ENCODE assay signal across 1 cellular context in the genomic region with DNA sequence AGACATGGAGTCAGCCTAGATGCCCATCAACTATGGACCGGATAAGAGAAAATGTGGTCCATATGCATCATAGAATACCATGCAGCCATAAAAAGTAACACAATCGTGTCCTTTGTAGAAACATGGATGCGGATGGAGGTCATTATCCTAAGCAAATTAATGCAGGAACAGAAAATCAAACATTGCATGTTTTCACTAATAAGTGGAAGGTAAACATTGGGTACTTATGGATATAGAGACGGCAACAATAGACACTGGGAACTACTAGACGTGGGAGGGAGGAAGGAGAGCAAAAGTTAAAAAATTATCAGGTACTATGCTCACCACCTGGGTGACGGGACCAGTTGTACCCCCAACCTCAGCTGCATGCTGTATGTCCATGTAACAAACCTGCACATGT.
A peak's percentile ranks its signal among the peaks of the same experiment; 100 is the strongest.
TF ChIP-seq lines count a peak whose summit lies in the region.

No MANE protein-coding gene starts in this region.

TF ChIP-seq in K562, 482 proteins besides CTCF, POLR2A, EP300 and RAD21 (continued from another document):
- TF ChIP-seq DNMT1 (IDR thresholded peaks at IDR 0.05), result no peak
- TF ChIP-seq HMG20B (CRISPR knock-in tag; IDR thresholded peaks at IDR 0.05), result no peak
- TF ChIP-seq CREB5 (CRISPR knock-in tag; IDR thresholded peaks at IDR 0.05), result no peak
- no peak for TF ChIP-seq CC2D1A (IDR thresholded peaks at IDR 0.05)
- no peak for TF ChIP-seq ZNF79 (CRISPR knock-in tag; IDR thresholded peaks at IDR 0.05; ENCODE audit: low read depth)
- TF ChIP-seq, protein P1, sequence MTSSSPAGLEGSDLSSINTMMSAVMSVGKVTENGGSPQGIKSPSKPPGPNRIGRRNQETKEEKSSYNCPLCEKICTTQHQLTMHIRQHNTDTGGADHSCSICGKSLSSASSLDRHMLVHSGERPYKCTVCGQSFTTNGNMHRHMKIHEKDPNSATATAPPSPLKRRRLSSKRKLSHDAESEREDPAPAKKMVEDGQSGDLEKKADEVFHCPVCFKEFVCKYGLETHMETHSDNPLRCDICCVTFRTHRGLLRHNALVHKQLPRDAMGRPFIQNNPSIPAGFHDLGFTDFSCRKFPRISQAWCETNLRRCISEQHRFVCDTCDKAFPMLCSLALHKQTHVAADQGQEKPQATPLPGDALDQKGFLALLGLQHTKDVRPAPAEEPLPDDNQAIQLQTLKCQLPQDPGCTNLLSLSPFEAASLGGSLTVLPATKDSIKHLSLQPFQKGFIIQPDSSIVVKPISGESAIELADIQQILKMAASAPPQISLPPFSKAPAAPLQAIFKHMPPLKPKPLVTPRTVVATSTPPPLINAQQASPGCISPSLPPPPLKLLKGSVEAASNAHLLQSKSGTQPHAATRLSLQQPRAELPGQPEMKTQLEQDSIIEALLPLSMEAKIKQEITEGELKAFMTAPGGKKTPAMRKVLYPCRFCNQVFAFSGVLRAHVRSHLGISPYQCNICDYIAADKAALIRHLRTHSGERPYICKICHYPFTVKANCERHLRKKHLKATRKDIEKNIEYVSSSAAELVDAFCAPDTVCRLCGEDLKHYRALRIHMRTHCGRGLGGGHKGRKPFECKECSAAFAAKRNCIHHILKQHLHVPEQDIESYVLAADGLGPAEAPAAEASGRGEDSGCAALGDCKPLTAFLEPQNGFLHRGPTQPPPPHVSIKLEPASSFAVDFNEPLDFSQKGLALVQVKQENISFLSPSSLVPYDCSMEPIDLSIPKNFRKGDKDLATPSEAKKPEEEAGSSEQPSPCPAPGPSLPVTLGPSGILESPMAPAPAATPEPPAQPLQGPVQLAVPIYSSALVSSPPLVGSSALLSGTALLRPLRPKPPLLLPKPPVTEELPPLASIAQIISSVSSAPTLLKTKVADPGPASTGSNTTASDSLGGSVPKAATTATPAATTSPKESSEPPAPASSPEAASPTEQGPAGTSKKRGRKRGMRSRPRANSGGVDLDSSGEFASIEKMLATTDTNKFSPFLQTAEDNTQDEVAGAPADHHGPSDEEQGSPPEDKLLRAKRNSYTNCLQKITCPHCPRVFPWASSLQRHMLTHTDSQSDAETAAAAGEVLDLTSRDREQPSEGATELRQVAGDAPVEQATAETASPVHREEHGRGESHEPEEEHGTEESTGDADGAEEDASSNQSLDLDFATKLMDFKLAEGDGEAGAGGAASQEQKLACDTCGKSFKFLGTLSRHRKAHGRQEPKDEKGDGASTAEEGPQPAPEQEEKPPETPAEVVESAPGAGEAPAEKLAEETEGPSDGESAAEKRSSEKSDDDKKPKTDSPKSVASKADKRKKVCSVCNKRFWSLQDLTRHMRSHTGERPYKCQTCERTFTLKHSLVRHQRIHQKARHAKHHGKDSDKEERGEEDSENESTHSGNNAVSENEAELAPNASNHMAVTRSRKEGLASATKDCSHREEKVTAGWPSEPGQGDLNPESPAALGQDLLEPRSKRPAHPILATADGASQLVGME (CRISPR knock-in tag; IDR thresholded peaks at IDR 0.05), result no peak
- TF ChIP-seq, protein P2, sequence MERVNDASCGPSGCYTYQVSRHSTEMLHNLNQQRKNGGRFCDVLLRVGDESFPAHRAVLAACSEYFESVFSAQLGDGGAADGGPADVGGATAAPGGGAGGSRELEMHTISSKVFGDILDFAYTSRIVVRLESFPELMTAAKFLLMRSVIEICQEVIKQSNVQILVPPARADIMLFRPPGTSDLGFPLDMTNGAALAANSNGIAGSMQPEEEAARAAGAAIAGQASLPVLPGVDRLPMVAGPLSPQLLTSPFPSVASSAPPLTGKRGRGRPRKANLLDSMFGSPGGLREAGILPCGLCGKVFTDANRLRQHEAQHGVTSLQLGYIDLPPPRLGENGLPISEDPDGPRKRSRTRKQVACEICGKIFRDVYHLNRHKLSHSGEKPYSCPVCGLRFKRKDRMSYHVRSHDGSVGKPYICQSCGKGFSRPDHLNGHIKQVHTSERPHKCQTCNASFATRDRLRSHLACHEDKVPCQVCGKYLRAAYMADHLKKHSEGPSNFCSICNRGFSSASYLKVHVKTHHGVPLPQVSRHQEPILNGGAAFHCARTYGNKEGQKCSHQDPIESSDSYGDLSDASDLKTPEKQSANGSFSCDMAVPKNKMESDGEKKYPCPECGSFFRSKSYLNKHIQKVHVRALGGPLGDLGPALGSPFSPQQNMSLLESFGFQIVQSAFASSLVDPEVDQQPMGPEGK (CRISPR knock-in tag; IDR thresholded peaks at IDR 0.05; ENCODE audit: borderline replicate concordance), result no peak
- 0 out of 2 replicates have a peak, but pooled peaks have one; percentile 5 for TF ChIP-seq NFIC (IDR thresholded peaks at IDR 0.05)
